1 cellular context compared by ENCODE assay signal in the genomic region with DNA sequence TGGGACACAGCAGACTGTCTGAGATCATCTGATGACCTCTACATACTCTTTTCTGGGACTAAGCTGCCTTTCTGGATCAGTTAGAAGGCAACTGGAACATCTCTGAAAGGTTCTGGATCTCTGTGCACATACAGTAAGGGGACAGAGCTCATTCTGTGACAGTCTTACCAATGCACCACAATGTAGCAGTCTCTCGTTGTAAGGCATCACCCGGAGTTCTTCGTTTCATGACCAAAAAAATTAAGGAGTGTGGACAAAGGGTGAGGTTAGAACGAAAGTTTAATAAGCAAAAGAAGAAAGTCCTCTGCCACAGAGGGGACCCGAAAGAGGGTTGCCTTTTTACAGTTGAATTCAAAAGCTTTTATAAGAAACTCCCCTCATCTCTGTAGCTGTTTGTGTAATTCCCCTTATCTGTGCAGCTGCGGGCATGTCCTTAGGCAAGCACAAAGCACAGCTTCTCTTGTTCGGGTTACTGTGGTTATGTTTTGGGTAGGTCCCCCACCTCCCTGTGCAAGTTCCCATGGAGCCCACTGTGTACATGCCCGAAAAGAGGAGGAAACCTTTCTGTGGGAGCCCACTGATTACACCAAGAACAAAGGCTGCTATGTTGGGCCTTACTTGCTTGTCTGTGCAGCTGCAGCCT.
TF ChIP-seq lines count a peak whose summit lies in the region.

No MANE protein-coding gene starts in this region.

TF ChIP-seq in GM12878, 131 proteins besides CTCF, POLR2A, EP300 and RAD21 (continued from another document):
- peak; percentile 77; the same call in 1 of the 2 replicates for TF ChIP-seq BCL11A (IDR thresholded peaks at IDR 0.05; ENCODE audit: low read depth, low read length)
- 0 out of 3 replicates have a peak, but pooled peaks have one; percentile 52 for TF ChIP-seq POU2F2 (IDR thresholded peaks at IDR 0.05; ENCODE audit: borderline replicate concordance, low read depth, low read length)
- TF ChIP-seq MYB (IDR thresholded peaks at IDR 0.05; ENCODE audit: borderline replicate concordance, low read depth, low read length), result peak; percentile 45; the same call in 1 of the 2 replicates
- TF ChIP-seq MTA3 (IDR thresholded peaks at IDR 0.05; ENCODE audit: borderline replicate concordance, low read length), result 0 out of 2 replicates have a peak, but pooled peaks have one; percentile 21
- no peak for TF ChIP-seq SMARCA5 (IDR thresholded peaks at IDR 0.05)
- TF ChIP-seq EED (IDR thresholded peaks at IDR 0.05; ENCODE audit: low read depth), result peak; percentile 93
- peak; percentile 95 for TF ChIP-seq IKZF2 (IDR thresholded peaks at IDR 0.05)
- peak; percentile 88 for TF ChIP-seq MTA2 (IDR thresholded peaks at IDR 0.05; ENCODE audit: low read depth)
- TF ChIP-seq RELA (IDR thresholded peaks at IDR 0.05; ENCODE audit: borderline replicate concordance, partially characterized antibody), result peak; percentile 79
- TF ChIP-seq SMAD1 (IDR thresholded peaks at IDR 0.05; ENCODE audit: low read depth, partially characterized antibody), result no peak
- peak; percentile 92 for TF ChIP-seq RUNX3 (IDR thresholded peaks at IDR 0.05; ENCODE audit: low read length)
- TF ChIP-seq MEF2B (IDR thresholded peaks at IDR 0.05; ENCODE audit: partially characterized antibody, poor library complexity, severe bottlenecking), result peak; percentile 78
- TF ChIP-seq FOXM1 (IDR thresholded peaks at IDR 0.05; ENCODE audit: low read depth, low read length), result peak; percentile 93
- no peak for TF ChIP-seq MYC (IDR thresholded peaks at IDR 0.05; ENCODE audit: insufficient read depth, insufficient read length, insufficient replicate concordance, low read length, severe bottlenecking)
- TF ChIP-seq, protein P1, sequence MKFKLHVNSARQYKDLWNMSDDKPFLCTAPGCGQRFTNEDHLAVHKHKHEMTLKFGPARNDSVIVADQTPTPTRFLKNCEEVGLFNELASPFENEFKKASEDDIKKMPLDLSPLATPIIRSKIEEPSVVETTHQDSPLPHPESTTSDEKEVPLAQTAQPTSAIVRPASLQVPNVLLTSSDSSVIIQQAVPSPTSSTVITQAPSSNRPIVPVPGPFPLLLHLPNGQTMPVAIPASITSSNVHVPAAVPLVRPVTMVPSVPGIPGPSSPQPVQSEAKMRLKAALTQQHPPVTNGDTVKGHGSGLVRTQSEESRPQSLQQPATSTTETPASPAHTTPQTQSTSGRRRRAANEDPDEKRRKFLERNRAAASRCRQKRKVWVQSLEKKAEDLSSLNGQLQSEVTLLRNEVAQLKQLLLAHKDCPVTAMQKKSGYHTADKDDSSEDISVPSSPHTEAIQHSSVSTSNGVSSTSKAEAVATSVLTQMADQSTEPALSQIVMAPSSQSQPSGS (IDR thresholded peaks at IDR 0.05; ENCODE audit: low read length), result peak; percentile 91; the same call in 1 of the 2 replicates
- peak; percentile 16; the same call in 1 of the 2 replicates for TF ChIP-seq NR2F1 (conservative IDR thresholded peaks at IDR 0.05)
- TF ChIP-seq BHLHE40 (IDR thresholded peaks at IDR 0.05; ENCODE audit: borderline replicate concordance in 1 of 2, low read depth in 2 of 2, low read length in 1 of 2), result peak; percentile 26 to 53; a peak in 1 of 4 replicates
- peak; percentile 24; the same call in 1 of the 2 replicates for TF ChIP-seq TBL1XR1 (IDR thresholded peaks at IDR 0.05; ENCODE audit: low read depth, low read length)
- TF ChIP-seq NBN (IDR thresholded peaks at IDR 0.05), result peak; percentile 78; the same call in 1 of the 2 replicates
